12 cellular contexts compared by ENCODE assay signal in genomic region chr11:19769820-19770219, GRCh38. TPM values are rescaled to one million over a fixed set of nuclear protein-coding genes. Genes with fewer than 3 reads are reported as not detected.
DNase-seq lines count a peak whose midpoint lies in the region; ATAC-seq and TF ChIP-seq lines count a peak whose summit lies in the region.
"Had no signal": no experiment of that assay in that cellular context is flagged by ENCODE, and none has a peak within 500 bp of the region (broad histone marks: within the 10 kb centered on the region; RNA-seq: fewer than 3 reads in every experiment).

No MANE protein-coding gene starts in this region.

- H4K20me1 ChIP-seq in GM23338 (replicated peaks; ENCODE audit: insufficient read depth) (no peaks in the 10 kb centered on the region), PC-3 (ENCODE audit: low read length) (peaks cover 22% of the 10 kb centered on the region; the same call in 1 of the 2 replicates)

- CTCF ChIA-PET in PC-3 (lab: Charles Lee) = no interaction called here
- CTCF ChIA-PET in CD8-positive, alpha-beta T cell (lab: Charles Lee) = no interaction called here

- TF ChIP-seq CTCF in GM23338 (conservative IDR thresholded peaks at IDR 0.05; ENCODE audit: low read depth in 2 of 2) (no peak), PC-3 (conservative IDR thresholded peaks at IDR 0.05; ENCODE audit: low read depth, low read length) (no peak), fibroblast of the aortic adventitia (IDR thresholded peaks at IDR 0.05; ENCODE audit: insufficient read depth, low read length) (no peak)
- no peak for TF ChIP-seq CTCF in CD8-positive, alpha-beta T cell (IDR thresholded peaks at IDR 0.05)

- H3K4me2 ChIP-seq in GM23338 (0 out of 2 replicates have a peak overlapping the region, but pooled peaks have one; percentile 38), PC-3 (ENCODE audit: low read length) (peak overlapping the region; percentile 39)

- H3K79me2 ChIP-seq in ACC112 (ENCODE audit: control insufficient read depth, insufficient read depth, low read length, unreplicated experiment) (peaks cover 97% of the 10 kb centered on the region), GM23338 (replicated peaks; ENCODE audit: insufficient read depth) (no peaks in the 10 kb centered on the region), PC-3 (ENCODE audit: low read length) (peaks cover 4% of the 10 kb centered on the region; the same call in 1 of the 2 replicates)

- no TSS peak for BruUV-seq in PC-3 (replicated peaks; lab: Mats Ljungman, UMichigan)

- no peak overlapping the region for H2AFZ ChIP-seq in ACC112 (ENCODE audit: low read length, unreplicated experiment)
- H2AFZ ChIP-seq in GM23338 = peak overlapping the region; percentile 9; the same call in 1 of the 2 replicates
- no peak overlapping the region for H2AFZ ChIP-seq in PC-3 (ENCODE audit: low read length)

- DNase-seq in GM23338 (ENCODE audit: low spot score) (no peak), PC-3 (peak; percentile 46), fibroblast of the aortic adventitia (ENCODE audit: low read depth) (peak; percentile 51)
- DNase-seq in activated CD4-positive, CD25-positive, alpha-beta regulatory T cell (lab: John Stamatoyannopoulos, UW) = no peak
- DNase-seq in CD8-positive, alpha-beta T cell = no peak
- DNase-seq: amygdala; NCI-H1436; stimulated activated naive CD4-positive, alpha-beta T cell had no signal

- H3K9ac ChIP-seq in PC-3 (ENCODE audit: low read length) = no peak overlapping the region

- no peaks in the 10 kb centered on the region for H3K9me3 ChIP-seq in PC-3 (ENCODE audit: low read length)
- H3K9me3 ChIP-seq in CD8-positive, alpha-beta T cell (ENCODE audit: low read length) = no peaks in the 10 kb centered on the region

- H3K27ac Mint-ChIP-seq in GM23338 = peak overlapping the region; percentile 71; the same call in 1 of the 2 replicates
- H3K27ac Mint-ChIP-seq in CD8-positive, alpha-beta T cell = no peak overlapping the region

- H3K27ac ChIP-seq in ACC112 (ENCODE audit: low read depth, low read length) (peak overlapping the region; percentile 4; the same call in 1 of the 2 replicates), GM23338 (ENCODE audit: low read depth) (peak overlapping the region; percentile 39; the same call in 1 of the 2 replicates), PC-3 (ENCODE audit: low read length) (peak overlapping the region; percentile 29; the same call in 1 of the 2 replicates)
- no peak overlapping the region for H3K27ac ChIP-seq in CD8-positive, alpha-beta T cell (ENCODE audit: low read depth, low read length)

- H3K27me3 Mint-ChIP-seq in GM23338 (ENCODE audit: insufficient read depth, low read depth, poor library complexity) = peaks cover 19% of the 10 kb centered on the region
- peaks cover 16% of the 10 kb centered on the region for H3K27me3 Mint-ChIP-seq in CD8-positive, alpha-beta T cell (ENCODE audit: low read depth)

- POLR2A ChIA-PET in PC-3 (lab: Charles Lee; ENCODE audit: unreplicated experiment) = no interaction called here
- POLR2A ChIA-PET in CD8-positive, alpha-beta T cell (lab: Charles Lee) = no interaction called here

- peaks cover 29% of the 10 kb centered on the region for H3K9me2 ChIP-seq in GM23338 (ENCODE audit: insufficient read depth)
- no peaks in the 10 kb centered on the region for H3K9me2 ChIP-seq in PC-3 (replicated peaks; ENCODE audit: low read length)

- H3K27me3 ChIP-seq in ACC112 (ENCODE audit: insufficient read depth, low read length) = no peaks in the 10 kb centered on the region
- no peaks in the 10 kb centered on the region for H3K27me3 ChIP-seq in GM23338 (ENCODE audit: insufficient read depth)
- H3K27me3 ChIP-seq in PC-3 (ENCODE audit: low read length) = no peaks in the 10 kb centered on the region
- peaks cover 4% of the 10 kb centered on the region for H3K27me3 ChIP-seq in CD8-positive, alpha-beta T cell (ENCODE audit: insufficient read depth, low read length)

- intact Hi-C loops in PC-3 (cut with micrococcal nuclease) = no loop called here
- intact Hi-C loops in CD8-positive, alpha-beta T cell (cut with DNase I, micrococcal nuclease) = no loop called here

- no peaks in the 10 kb centered on the region; the same call in 2 of the 3 replicates for H3K36me3 Mint-ChIP-seq in GM23338 (ENCODE audit: low read depth)
- no peaks in the 10 kb centered on the region for H3K36me3 Mint-ChIP-seq in CD8-positive, alpha-beta T cell

- H3K4me3 ChIP-seq in ACC112 (ENCODE audit: low read depth, low read length) = no peak overlapping the region
- H3K4me3 ChIP-seq in GM23338 = no peak overlapping the region
- no peak overlapping the region for H3K4me3 ChIP-seq in PC-3 (ENCODE audit: low read length)
- H3K4me3 ChIP-seq in fibroblast of the aortic adventitia (ENCODE audit: low read depth, low read length) = no peak overlapping the region
- no peak overlapping the region for H3K4me3 ChIP-seq in CD8-positive, alpha-beta T cell (ENCODE audit: low read depth, low read length)

- H3K4me1 ChIP-seq in ACC112 (ENCODE audit: control insufficient read depth, insufficient read depth, low read length, unreplicated experiment) = peaks cover 58% of the 10 kb centered on the region
- H3K4me1 ChIP-seq in GM23338 (ENCODE audit: insufficient read depth) = peaks cover 40% of the 10 kb centered on the region
- peaks cover 25% of the 10 kb centered on the region for H3K4me1 ChIP-seq in PC-3 (ENCODE audit: insufficient read depth, low read length)
- H3K4me1 ChIP-seq in CD8-positive, alpha-beta T cell (ENCODE audit: insufficient read depth, low read length) = no peaks in the 10 kb centered on the region

- no peak for ATAC-seq in GM23338
- ATAC-seq in PC-3 = peak; percentile 9; the same call in 1 of the 2 replicates
- no peak for ATAC-seq in GM21423 (IDR thresholded peaks at IDR 0.05; ENCODE audit: unreplicated experiment)
- no peak for ATAC-seq in GM21528 (IDR thresholded peaks at IDR 0.05; ENCODE audit: low FRiP score, unreplicated experiment)
- ATAC-seq in CD8-positive, alpha-beta T cell = no peak

- H3F3A ChIP-seq in GM23338 (replicated peaks; ENCODE audit: low read depth) (peaks cover 3% of the 10 kb centered on the region; the same call in 1 of the 2 replicates), PC-3 (ENCODE audit: low read length, unreplicated experiment) (no peaks in the 10 kb centered on the region)

- H3K36me3 ChIP-seq in ACC112 (ENCODE audit: insufficient read depth, low read length) = 0 out of 2 replicates have a peak, but pooled peaks cover 6% of the 10 kb centered on the region
- no peaks in the 10 kb centered on the region for H3K36me3 ChIP-seq in GM23338 (ENCODE audit: insufficient read depth)
- H3K36me3 ChIP-seq in PC-3 (ENCODE audit: low read depth, low read length) = no peaks in the 10 kb centered on the region
- no peaks in the 10 kb centered on the region for H3K36me3 ChIP-seq in CD8-positive, alpha-beta T cell (ENCODE audit: insufficient read depth, low read length)

- H3K9me3 Mint-ChIP-seq in GM23338 = no peaks in the 10 kb centered on the region
- no peaks in the 10 kb centered on the region for H3K9me3 Mint-ChIP-seq in CD8-positive, alpha-beta T cell
- H3K9me3 Mint-ChIP-seq: neural crest cell had no signal

- no peak overlapping the region for H3K4me3 Mint-ChIP-seq in GM23338
- no peak overlapping the region for H3K4me3 Mint-ChIP-seq in CD8-positive, alpha-beta T cell
- H3K4me3 Mint-ChIP-seq: neural crest cell had no signal

- peaks cover 54% of the 10 kb centered on the region for H3K4me1 Mint-ChIP-seq in GM23338
- no peaks in the 10 kb centered on the region for H3K4me1 Mint-ChIP-seq in CD8-positive, alpha-beta T cell (ENCODE audit: low read depth)

TF ChIP-seq in GM23338, 12 proteins besides CTCF, POLR2A, EP300 and RAD21 (continues in another document):
- no peak for TF ChIP-seq EZH2phosphoT487 (IDR thresholded peaks at IDR 0.05; ENCODE audit: unreplicated experiment)

RNA-seq across cellular contexts. Expression of gene NAV2, which starts 57.2 kb away (rescaled TPM):
- total RNA-seq in GM23338 (2014; rRNA removed; shearing (Covaris generic)) = 42.3 and 45.0 TPM in 2 replicates
- polyA plus RNA-seq in GM23338 (2016; fragmentation: Nextera tagmentation; extraction: Ambion mirVana) = 23.4 and 26.0 TPM in 2 replicates
- total RNA-seq in PC-3 (2014; rRNA removed) = 10.4 and 14.9 TPM in 2 replicates
- total RNA-seq in fibroblast of the aortic adventitia (ENCODE audit: low replicate concordance) = 6.5 and 44.6 TPM in 2 replicates
- total RNA-seq in CD8-positive, alpha-beta T cell = 1 to 10 TPM in 1 of 2 experiments, under 1 TPM in 1; 0.39 to 1.3 TPM

Comparison
In these comparisons a context has a peak if more than half of its experiments do, and no peak if none do; other contexts are left out.
1. DNase-seq: peak in PC-3 (single experiment) and fibroblast of the aortic adventitia (single experiment); none in GM23338 (single experiment), activated CD4-positive, CD25-positive, alpha-beta regulatory T cell (0 of 4) and CD8-positive, alpha-beta T cell (0 of 7).